In genomic region chr5:1512541-1513291, GRCh38 we compare ENCODE assay signal across 10 cellular contexts. TPM values are rescaled to one million over a fixed set of nuclear protein-coding genes. Genes with fewer than 3 reads are reported as not detected.
DNase-seq lines count a peak whose midpoint lies in the region; ATAC-seq and TF ChIP-seq lines count a peak whose summit lies in the region.
"Had no signal": no experiment of that assay in that cellular context is flagged by ENCODE, and none has a peak within 500 bp of the region (broad histone marks: within the 10 kb centered on the region; RNA-seq: fewer than 3 reads in every experiment).

No MANE protein-coding gene starts in this region.

- 0 out of 2 replicates have a peak, but pooled peaks cover 3% of the 10 kb centered on the region for H3K36me3 ChIP-seq in GM23248 (ENCODE audit: low read depth)
- peaks cover 76% of the 10 kb centered on the region for H3K36me3 ChIP-seq in NT2/D1 (ENCODE audit: insufficient read depth, insufficient read length, low read length)
- H3K36me3 ChIP-seq in skeletal muscle satellite cell (ENCODE audit: insufficient read depth, low read length): peaks cover 38% of the 10 kb centered on the region

- no peaks in the 10 kb centered on the region; the same call in none of the 2 replicates for H3F3A ChIP-seq in GM23248 (ENCODE audit: insufficient read depth)

- H3K9ac ChIP-seq in GM23248: peak overlapping the region; percentile 69
- H3K9ac ChIP-seq in NT2/D1 (ENCODE audit: insufficient read length, low read depth): peak overlapping the region; percentile 21
- no peak overlapping the region for H3K9ac ChIP-seq in skeletal muscle satellite cell (ENCODE audit: low read depth, low read length)

- peaks cover 7% of the 10 kb centered on the region for H4K20me1 ChIP-seq in GM23248 (ENCODE audit: insufficient read depth)

- H3K27ac ChIP-seq in GM23248 (peak overlapping the region; percentile 73), right cardiac atrium (ENCODE audit: low read length) (no peak overlapping the region)
- H3K27ac ChIP-seq: SK-N-MC had no signal

- ATAC-seq in right cardiac atrium: no peak

- H3K4me1 ChIP-seq in GM23248 (ENCODE audit: insufficient read depth) (peaks cover 25% of the 10 kb centered on the region), NT2/D1 (ENCODE audit: insufficient read depth, insufficient read length) (peaks cover 42% of the 10 kb centered on the region), right cardiac atrium (ENCODE audit: control insufficient read depth, insufficient read depth, low read length) (no peaks in the 10 kb centered on the region), skeletal muscle satellite cell (ENCODE audit: control insufficient read depth, insufficient read depth, low read length) (peaks cover 29% of the 10 kb centered on the region)

- WGBS in GM23248 (ENCODE audit: low coverage in 1 of 2, low lambda C conversion rate in 2 of 2, missing lambda C conversion rate in 2 of 2), 2 experiments: 91 to 92% methylated on average over 25 of the region's 25 CpGs
- WGBS in right cardiac atrium: 94% methylated on average over 25 of the region's 25 CpGs

- H3K9me3 ChIP-seq in GM23248 (ENCODE audit: low read depth) (no peaks in the 10 kb centered on the region), NT2/D1 (ENCODE audit: insufficient read depth, low read length) (no peaks in the 10 kb centered on the region), right cardiac atrium (ENCODE audit: control insufficient read depth, low read length) (no peaks in the 10 kb centered on the region), skeletal muscle satellite cell (replicated peaks; ENCODE audit: low read length) (no peaks in the 10 kb centered on the region)

- in situ Hi-C loops in GM23248 (cut with MboI): no loop called here

- H3K36me3 Mint-ChIP-seq in nephron progenitor cell (ENCODE audit: low read depth): peaks cover 21% of the 10 kb centered on the region

- no peak for DNase-seq in GM23248
- DNase-seq in NT2/D1 (ENCODE audit: low read depth, low spot score): no peak
- peak in 2 of 3 donors; percentile 25 to 49 for DNase-seq in right cardiac atrium
- DNase-seq in stimulated activated naive CD4-positive, alpha-beta T cell treated with Interleukin-2 at 50 U/mL for 16 hours (lab: John Stamatoyannopoulos, UW): no peak
- DNase-seq in NCI-H2227 (lab: John Stamatoyannopoulos, UW; ENCODE audit: unreplicated experiment): no peak
- DNase-seq in nephron progenitor cell: no peak
- DNase-seq: cerebellar nuclear complex, NCI-H1048 had no signal

- H3K79me2 ChIP-seq in GM23248 (ENCODE audit: insufficient read depth): peaks cover 94% of the 10 kb centered on the region

- no peak overlapping the region for H3K27ac Mint-ChIP-seq in nephron progenitor cell

- H3K27me3 Mint-ChIP-seq in nephron progenitor cell (ENCODE audit: low read depth, poor library complexity): no peaks in the 10 kb centered on the region

- no peaks in the 10 kb centered on the region for H3K9me2 ChIP-seq in GM23248 (ENCODE audit: insufficient read depth)

- no peak overlapping the region for H3K4me3 Mint-ChIP-seq in nephron progenitor cell

- H3K4me3 ChIP-seq in GM23248 (no peak overlapping the region), NT2/D1 (ENCODE audit: insufficient read length, low read depth) (no peak overlapping the region), right cardiac atrium (ENCODE audit: low read length) (no peak overlapping the region), skeletal muscle satellite cell (ENCODE audit: low read length) (no peak overlapping the region)
- H3K4me3 ChIP-seq: SK-N-MC had no signal

- intact Hi-C loops in right cardiac atrium (cut with DNase I): no loop called here

- H3K9me3 Mint-ChIP-seq in nephron progenitor cell: no peaks in the 10 kb centered on the region

- peaks cover 45% of the 10 kb centered on the region for H3K4me1 Mint-ChIP-seq in nephron progenitor cell

- peak overlapping the region; percentile 23 for H3K4me2 ChIP-seq in GM23248 (ENCODE audit: unreplicated experiment)
- H3K4me2 ChIP-seq in skeletal muscle satellite cell (ENCODE audit: low read length): peak overlapping the region; percentile 25

- no peak overlapping the region for H2AFZ ChIP-seq in GM23248

- no peak for TF ChIP-seq CTCF in nephron progenitor cell (IDR thresholded peaks at IDR 0.05)

- no peaks in the 10 kb centered on the region for H3K27me3 ChIP-seq in GM23248 (replicated peaks; ENCODE audit: insufficient read depth)
- H3K27me3 ChIP-seq in NT2/D1 (ENCODE audit: insufficient read depth, insufficient read length): no peaks in the 10 kb centered on the region
- no peaks in the 10 kb centered on the region for H3K27me3 ChIP-seq in right cardiac atrium (ENCODE audit: control insufficient read depth, insufficient read depth)
- H3K27me3 ChIP-seq in skeletal muscle satellite cell (ENCODE audit: control insufficient read depth, insufficient read depth, low read length): no peaks in the 10 kb centered on the region

RNA-seq across cellular contexts. Expression of gene LPCAT1, which starts 11.0 kb away (rescaled TPM):
- 31.6 and 48.4 TPM in 2 replicates for total RNA-seq in GM23248 (2014; rRNA removed; shearing (Covaris generic))
- polyA plus RNA-seq in GM23248 (2016; fragmentation: Nextera tagmentation; extraction: Ambion mirVana): 19.2 and 22.2 TPM in 2 replicates
- 10 to 100 TPM; 11.0 to 19.7 (median 15.5) TPM for total RNA-seq in right cardiac atrium
- 15.6 TPM for polyA plus RNA-seq in right cardiac atrium
- 54.4 and 55.5 TPM in 2 replicates for total RNA-seq in skeletal muscle satellite cell (2012; rRNA removed)

Comparison
In these comparisons a context has a peak if more than half of its experiments do, and no peak if none do; other contexts are left out.
1. DNase-seq: peak in right cardiac atrium (2 of 3); none in GM23248 (single experiment), NT2/D1 (single experiment), stimulated activated naive CD4-positive, alpha-beta T cell treated with Interleukin-2 at 50 U/mL for 16 hours (single experiment), NCI-H2227 (single experiment) and nephron progenitor cell (single experiment).